ENCODE assay signal across 13 cellular contexts in genomic region chr15:29183071-29183831, GRCh38.
DNase-seq lines count a peak whose midpoint lies in the region; ATAC-seq and TF ChIP-seq lines count a peak whose summit lies in the region.
"Had no signal": no experiment of that assay in that cellular context is flagged by ENCODE, and none has a peak within 500 bp of the region (broad histone marks: within the 10 kb centered on the region; RNA-seq: fewer than 3 reads in every experiment).

No MANE protein-coding gene starts in this region.

- H2AFZ ChIP-seq in PC-3 (ENCODE audit: low read length), result no peak overlapping the region

- H3K27ac ChIP-seq in PC-3 (ENCODE audit: low read length), result peak overlapping the region; percentile 37
- no peak overlapping the region for H3K27ac ChIP-seq in foreskin keratinocyte
- H3K27ac ChIP-seq in Peyer's patch, result no peak overlapping the region
- H3K27ac ChIP-seq: RWPE1, sigmoid colon had no signal

- BruUV-seq in PC-3 (replicated peaks; lab: Mats Ljungman, UMichigan), result no TSS peak

- no peaks in the 10 kb centered on the region for H3K36me3 Mint-ChIP-seq in activated T-helper 1 cell treated with anti-CD3 and anti-CD28 coated beads, Interleukin-12 subunit alpha, Interleukin-12 subunit beta, Interleukin-2, Interleukin-4 antibody, amounts not matched to agents 30 ng/mL and 10 ng/mL and 1 ng/mL, durations not matched to agents 14 hours and 24 hours and 36 hours (ENCODE audit: low read depth)

- no peak overlapping the region for H3K9ac ChIP-seq in PC-3 (ENCODE audit: low read length)

- CTCF ChIA-PET in AG04449 (lab: Yijun Ruan, JAX), result no interaction called here
- CTCF ChIA-PET in PC-3 (lab: Charles Lee), result no interaction called here

- no peaks in the 10 kb centered on the region for H3K4me1 Mint-ChIP-seq in activated T-helper 1 cell treated with anti-CD3 and anti-CD28 coated beads, Interleukin-12 subunit alpha, Interleukin-12 subunit beta, Interleukin-2, Interleukin-4 antibody, amounts not matched to agents 30 ng/mL and 10 ng/mL and 1 ng/mL, durations not matched to agents 14 hours and 24 hours and 36 hours (ENCODE audit: low read depth)

- no peak overlapping the region for H3K4me3 Mint-ChIP-seq in activated T-helper 1 cell treated with anti-CD3 and anti-CD28 coated beads, Interleukin-12 subunit alpha, Interleukin-12 subunit beta, Interleukin-2, Interleukin-4 antibody, amounts not matched to agents 30 ng/mL and 10 ng/mL and 1 ng/mL, durations not matched to agents 14 hours and 24 hours and 36 hours
- H3K4me3 Mint-ChIP-seq: neural crest cell had no signal

- no peaks in the 10 kb centered on the region for H3K79me2 ChIP-seq in PC-3 (ENCODE audit: low read length)

- H3K36me3 ChIP-seq in PC-3 (ENCODE audit: low read depth, low read length), result no peaks in the 10 kb centered on the region
- H3K36me3 ChIP-seq in Peyer's patch, result no peaks in the 10 kb centered on the region
- H3K36me3 ChIP-seq: sigmoid colon had no signal

- H3K4me1 ChIP-seq in PC-3 (ENCODE audit: insufficient read depth, low read length) (peaks cover 15% of the 10 kb centered on the region), foreskin keratinocyte (no peaks in the 10 kb centered on the region), Peyer's patch (no peaks in the 10 kb centered on the region)
- H3K4me1 ChIP-seq: sigmoid colon had no signal

- DNase-seq in AG04449 (ENCODE audit: low read depth, low spot score) (peak; percentile 19), DMS53 treated with DMSO at 0.1 percent for 48 hours (lab: John Stamatoyannopoulos, UW; ENCODE audit: unreplicated experiment) (peak; percentile 35), PC-3 (peak; percentile 75), foreskin keratinocyte (peak; percentile 14 to 30), Peyer's patch (no peak), SKM-1 treated with dmso at 0.1 percent for 144 hours (lab: John Stamatoyannopoulos, UW; ENCODE audit: unreplicated experiment) (no peak)
- DNase-seq in activated T-helper 1 cell treated with anti-CD3 and anti-CD28 coated beads, Interleukin-12 subunit alpha, Interleukin-12 subunit beta, Interleukin-2, Interleukin-4 antibody, amounts not matched to agents 30 ng/mL and 10 ng/mL and 1 ng/mL, durations not matched to agents 14 hours and 24 hours and 36 hours (ENCODE audit: low spot score), result no peak
- DNase-seq: Kasumi-1, sigmoid colon, T1000 had no signal

- TF ChIP-seq CTCF in AG04449 (IDR thresholded peaks at IDR 0.05; ENCODE audit: insufficient read depth, low read length, missing control alignments) (no peak), PC-3 (conservative IDR thresholded peaks at IDR 0.05; ENCODE audit: low read depth, low read length) (no peak), foreskin keratinocyte (conservative IDR thresholded peaks at IDR 0.05) (no peak), Peyer's patch (IDR thresholded peaks at IDR 0.05) (no peak)

- no peaks in the 10 kb centered on the region for H3F3A ChIP-seq in PC-3 (ENCODE audit: low read length, unreplicated experiment)

- H4K20me1 ChIP-seq in PC-3 (ENCODE audit: low read length), result no peaks in the 10 kb centered on the region

- POLR2A ChIA-PET in AG04449 (lab: Yijun Ruan, JAX) (no interaction called here), PC-3 (lab: Charles Lee; ENCODE audit: unreplicated experiment) (interaction anchor here (0.7 kb wide), 1 partner anchor 633 kb away, joined by 5 read pairs; no protein-coding TSS in a partner anchor)

- H3K9me3 ChIP-seq in PC-3 (ENCODE audit: low read length) (no peaks in the 10 kb centered on the region), Peyer's patch (no peaks in the 10 kb centered on the region)
- H3K9me3 ChIP-seq: sigmoid colon had no signal

- H3K27ac Mint-ChIP-seq in activated T-helper 1 cell treated with anti-CD3 and anti-CD28 coated beads, Interleukin-12 subunit alpha, Interleukin-12 subunit beta, Interleukin-2, Interleukin-4 antibody, amounts not matched to agents 30 ng/mL and 10 ng/mL and 1 ng/mL, durations not matched to agents 14 hours and 24 hours and 36 hours, result no peak overlapping the region

- H3K27me3 Mint-ChIP-seq in activated T-helper 1 cell treated with anti-CD3 and anti-CD28 coated beads, Interleukin-12 subunit alpha, Interleukin-12 subunit beta, Interleukin-2, Interleukin-4 antibody, amounts not matched to agents 30 ng/mL and 10 ng/mL and 1 ng/mL, durations not matched to agents 14 hours and 24 hours and 36 hours (ENCODE audit: insufficient read depth), result peaks cover 5% of the 10 kb centered on the region

- peak; percentile 96 for ATAC-seq in PC-3
- no peak for ATAC-seq in foreskin keratinocyte
- no peak for ATAC-seq in HG03280 (IDR thresholded peaks at IDR 0.05; ENCODE audit: unreplicated experiment)

- TF ChIP-seq POLR2A in Peyer's patch (IDR thresholded peaks at IDR 0.05), result no peak

- intact Hi-C loops in PC-3 (cut with micrococcal nuclease), result loop anchor here (2.0 kb wide), 1 partner anchor 24 kb away; no protein-coding TSS in a partner anchor
- intact Hi-C loops in activated T-helper 1 cell treated with anti-CD3 and anti-CD28 coated beads, Interleukin-12 subunit alpha, Interleukin-12 subunit beta, Interleukin-2, Interleukin-4 antibody, amounts not matched to agents 30 ng/mL and 10 ng/mL and 1 ng/mL, durations not matched to agents 14 hours and 24 hours and 36 hours (cut with micrococcal nuclease), result no loop called here

- H3K4me2 ChIP-seq in PC-3 (ENCODE audit: low read length), result peak overlapping the region; percentile 42

- H3K9me2 ChIP-seq in PC-3 (replicated peaks; ENCODE audit: low read length), result no peaks in the 10 kb centered on the region

- H3K4me3 ChIP-seq in AG04449 (ENCODE audit: low read depth, low read length) (no peak overlapping the region), PC-3 (ENCODE audit: low read length) (no peak overlapping the region), Peyer's patch (no peak overlapping the region)
- H3K4me3 ChIP-seq: sigmoid colon had no signal

- peaks cover 30% of the 10 kb centered on the region for H3K27me3 ChIP-seq in PC-3 (ENCODE audit: low read length)
- no peaks in the 10 kb centered on the region for H3K27me3 ChIP-seq in foreskin keratinocyte
- H3K27me3 ChIP-seq in Peyer's patch, result no peaks in the 10 kb centered on the region
- H3K27me3 ChIP-seq: sigmoid colon had no signal

- H3K9me3 Mint-ChIP-seq in activated T-helper 1 cell treated with anti-CD3 and anti-CD28 coated beads, Interleukin-12 subunit alpha, Interleukin-12 subunit beta, Interleukin-2, Interleukin-4 antibody, amounts not matched to agents 30 ng/mL and 10 ng/mL and 1 ng/mL, durations not matched to agents 14 hours and 24 hours and 36 hours, result no peaks in the 10 kb centered on the region

Comparison
In these comparisons a context has a peak if more than half of its experiments do, and no peak if none do; other contexts are left out.
1. DNase-seq: peak in AG04449 (single experiment), DMS53 treated with DMSO at 0.1 percent for 48 hours (single experiment), PC-3 (single experiment) and foreskin keratinocyte (2 of 2); none in activated T-helper 1 cell treated with anti-CD3 and anti-CD28 coated beads, Interleukin-12 subunit alpha, Interleukin-12 subunit beta, Interleukin-2, Interleukin-4 antibody, amounts not matched to agents 30 ng/mL and 10 ng/mL and 1 ng/mL, durations not matched to agents 14 hours and 24 hours and 36 hours (single experiment), Peyer's patch (0 of 3) and SKM-1 treated with dmso at 0.1 percent for 144 hours (single experiment).